10 cellular contexts compared by ENCODE assay signal in genomic region chr19:49672131-49672919, GRCh38. TPM values are rescaled to one million over a fixed set of nuclear protein-coding genes. Genes with fewer than 3 reads are reported as not detected.
DNase-seq lines count a peak whose midpoint lies in the region; FAIRE-seq and TF ChIP-seq lines count a peak whose summit lies in the region.
"Had no signal": no experiment of that assay in that cellular context is flagged by ENCODE, and none has a peak within 500 bp of the region (broad histone marks: within the 10 kb centered on the region; RNA-seq: fewer than 3 reads in every experiment).

No MANE protein-coding gene starts in this region.

- H3K27me3 ChIP-seq in WERI-Rb-1 (ENCODE audit: insufficient read depth, low read depth, severe bottlenecking) (no peaks in the 10 kb centered on the region), bronchial epithelial cell (ENCODE audit: control insufficient read depth, insufficient read depth, low read length) (no peaks in the 10 kb centered on the region), keratinocyte (ENCODE audit: control insufficient read depth, extremely low read depth, insufficient read depth, low read length) (no peaks in the 10 kb centered on the region)

- peak overlapping the region; percentile 75 for H2AFZ ChIP-seq in keratinocyte (ENCODE audit: control insufficient read depth, low read length)

- no peak for FAIRE-seq in bronchial epithelial cell (lab: Jason Lieb, UNC)
- no peak for FAIRE-seq in keratinocyte (lab: Jason Lieb, UNC)
- FAIRE-seq: A204.1 had no signal

- no peaks in the 10 kb centered on the region for H4K20me1 ChIP-seq in keratinocyte (ENCODE audit: control insufficient read depth, extremely low read depth, insufficient read depth, low read length)

- H3K4me3 ChIP-seq in WERI-Rb-1 (ENCODE audit: low read depth, low read length) (peak overlapping the region; percentile 36), bronchial epithelial cell (ENCODE audit: low read depth, low read length) (no peak overlapping the region), keratinocyte (ENCODE audit: control insufficient read depth in 2 of 3, extremely low read depth in 1 of 3, insufficient read depth in 2 of 3, low read depth in 1 of 3, low read length in 3 of 3) (peak overlapping the region in 1 of 3 experiments; percentile 34)
- H3K4me3 ChIP-seq: skin epidermis had no signal

- H3K9me1 ChIP-seq in keratinocyte (ENCODE audit: control insufficient read depth, extremely low read depth, insufficient read depth, low read length), result no peaks in the 10 kb centered on the region

- dilution Hi-C loops in keratinocyte (cut with MboI; ENCODE audit: extremely low pct_ligation_motif_present, low sequenced_read_pairs), result no loop called here

- peak; percentile 70 to 80 (median 73) for DNase-seq in NCI-H1417 (lab: John Stamatoyannopoulos, UW)
- DNase-seq in NCI-H1417 treated with DMSO at 0.1 percent for 48 hours (lab: John Stamatoyannopoulos, UW), result no peak
- DNase-seq in NCI-H2196 (lab: John Stamatoyannopoulos, UW; ENCODE audit: unreplicated experiment), result peak; percentile 78
- DNase-seq in WERI-Rb-1, result peak; percentile 90
- peak; percentile 35 for DNase-seq in bronchial epithelial cell (ENCODE audit: low read depth)
- no peak for DNase-seq in keratinocyte (ENCODE audit: low read depth, low spot score)
- DNase-seq in stimulated activated CD4-positive, alpha-beta T cell treated with anti-CD3 and anti-CD28 coated beads, Interleukin-15, amount 100 ng/mL, for 1 hour (ENCODE audit: low read depth in 1 of 2, low spot score in 1 of 2), result peak; percentile 58 to 68
- no peak for DNase-seq in HK-2 (ENCODE audit: unreplicated experiment)

- TF ChIP-seq CTCF in WERI-Rb-1 (IDR thresholded peaks at IDR 0.05; ENCODE audit: low read depth, low read length) (peak; percentile 89), bronchial epithelial cell (IDR thresholded peaks at IDR 0.05; ENCODE audit: insufficient read depth, low read length, severe bottlenecking) (peak; percentile 97), keratinocyte (optimal IDR thresholded peaks at IDR 0.05 in 1 of 3, IDR thresholded peaks at IDR 0.05 in 1 of 3, conservative IDR thresholded peaks at IDR 0.05 in 1 of 3; ENCODE audit: extremely low read depth in 1 of 3, insufficient read depth in 2 of 3, low read length in 3 of 3) (peak; percentile 88 to 99 (median 91))

- H3K27ac ChIP-seq in WERI-Rb-1, result peak overlapping the region; percentile 82
- no peak overlapping the region for H3K27ac ChIP-seq in keratinocyte (ENCODE audit: control insufficient read depth, insufficient read depth, low read length)

- H3K9me3 ChIP-seq in WERI-Rb-1 (ENCODE audit: severe bottlenecking) (no peaks in the 10 kb centered on the region), keratinocyte (ENCODE audit: control insufficient read depth, low read depth, low read length) (no peaks in the 10 kb centered on the region)

- H3K79me2 ChIP-seq in keratinocyte (ENCODE audit: control insufficient read depth, insufficient read depth, low read length), result peaks cover 5% of the 10 kb centered on the region

- H3K9ac ChIP-seq in keratinocyte (ENCODE audit: control insufficient read depth, extremely low read depth, insufficient read depth, low read length), result no peak overlapping the region

- H3K36me3 ChIP-seq in WERI-Rb-1 (peaks cover 3% of the 10 kb centered on the region), bronchial epithelial cell (ENCODE audit: control insufficient read depth, insufficient read depth, low read length) (peaks cover 4% of the 10 kb centered on the region), keratinocyte (ENCODE audit: control insufficient read depth in 2 of 2, extremely low read depth in 1 of 2, insufficient read depth in 2 of 2, low read length in 2 of 2) (peaks cover 0 to 5% of the 10 kb centered on the region in 2 experiments)

- H3K4me1 ChIP-seq in keratinocyte (ENCODE audit: control insufficient read depth, extremely low read depth, insufficient read depth, low read length), result no peaks in the 10 kb centered on the region

- no peak overlapping the region for H3K4me2 ChIP-seq in keratinocyte (ENCODE audit: control insufficient read depth, extremely low read depth, insufficient read depth, low read depth, low read length)

RNA-seq across cellular contexts. Expression of gene PRMT1, which starts 4.7 kb away (rescaled TPM):
- 295 and 543 TPM in 2 replicates for total RNA-seq in bronchial epithelial cell
- polyA plus RNA-seq in keratinocyte, result 280 to 322 TPM (median 311 TPM) in 3 replicates
- 97.7 TPM for polyA plus RNA-seq in keratinocyte (2011; ENCODE audit: low read depth)
- 168 and 268 TPM in 2 replicates for polyA plus RNA-seq in keratinocyte (2011; cell fraction: cytosol; rRNA removed)
- 208 and 239 TPM in 2 replicates for polyA plus RNA-seq in keratinocyte (2011; cell fraction: nucleus; rRNA removed)
- 115 and 304 TPM in 2 replicates for polyA plus RNA-seq in keratinocyte (2012; ENCODE audit: low replicate concordance)
- polyA minus RNA-seq in keratinocyte, result 318 to 388 TPM (median 332 TPM) in 3 replicates
- polyA minus RNA-seq in keratinocyte (2011; cell fraction: cytosol; rRNA and poly(A)+ RNA removed), result 282 TPM
- polyA minus RNA-seq in keratinocyte (2011; cell fraction: nucleus; rRNA and poly(A)+ RNA removed), result 100 and 103 TPM in 2 replicates

RNA-seq across cellular contexts. Expression of gene BCL2L12, which starts 6.6 kb away (rescaled TPM):
- 2.4 and 2.9 TPM in 2 replicates for total RNA-seq in bronchial epithelial cell
- 11.8 to 14.8 TPM (median 14.0 TPM) in 3 replicates for polyA plus RNA-seq in keratinocyte
- 5.7 TPM for polyA plus RNA-seq in keratinocyte (2011; ENCODE audit: low read depth)
- polyA plus RNA-seq in keratinocyte (2011; cell fraction: cytosol; rRNA removed), result 8.3 and 18.8 TPM in 2 replicates
- polyA plus RNA-seq in keratinocyte (2011; cell fraction: nucleus; rRNA removed), result 7.1 and 10.2 TPM in 2 replicates
- 13.1 and 32.0 TPM in 2 replicates for polyA plus RNA-seq in keratinocyte (2012; ENCODE audit: low replicate concordance)
- 4.2 to 19.2 TPM (median 6.9 TPM) in 3 replicates for polyA minus RNA-seq in keratinocyte
- polyA minus RNA-seq in keratinocyte (2011; cell fraction: cytosol; rRNA and poly(A)+ RNA removed), result 13.2 TPM
- 3.3 and 6.4 TPM in 2 replicates for polyA minus RNA-seq in keratinocyte (2011; cell fraction: nucleus; rRNA and poly(A)+ RNA removed)

RNA-seq across cellular contexts. Expression of gene IRF3, which starts 6.7 kb away (rescaled TPM):
- total RNA-seq in bronchial epithelial cell, result 97.9 and 128 TPM in 2 replicates
- polyA plus RNA-seq in keratinocyte, result 50.4 to 67.5 TPM (median 57.7 TPM) in 3 replicates
- 24.7 TPM for polyA plus RNA-seq in keratinocyte (2011; ENCODE audit: low read depth)
- 35.2 and 52.0 TPM in 2 replicates for polyA plus RNA-seq in keratinocyte (2011; cell fraction: cytosol; rRNA removed)
- 138 and 175 TPM in 2 replicates for polyA plus RNA-seq in keratinocyte (2011; cell fraction: nucleus; rRNA removed)
- 69.0 and 102 TPM in 2 replicates for polyA plus RNA-seq in keratinocyte (2012; ENCODE audit: low replicate concordance)
- polyA minus RNA-seq in keratinocyte, result 35.3 to 109 TPM (median 44.3 TPM) in 3 replicates
- 76.5 TPM for polyA minus RNA-seq in keratinocyte (2011; cell fraction: cytosol; rRNA and poly(A)+ RNA removed)
- polyA minus RNA-seq in keratinocyte (2011; cell fraction: nucleus; rRNA and poly(A)+ RNA removed), result 36.6 and 42.7 TPM in 2 replicates

RNA-seq across cellular contexts. Expression of gene ADM5, which starts 17.1 kb away (rescaled TPM):
- total RNA-seq in bronchial epithelial cell, result 0.13 and 0.53 TPM in 2 replicates
- 0.73 to 0.76 TPM (median 0.73 TPM) in 3 replicates for polyA plus RNA-seq in keratinocyte
- polyA plus RNA-seq in keratinocyte (2011; ENCODE audit: low read depth), result 0.20 TPM
- 0.21 and 0.30 TPM in 2 replicates for polyA plus RNA-seq in keratinocyte (2011; cell fraction: cytosol; rRNA removed)
- polyA plus RNA-seq in keratinocyte (2011; cell fraction: nucleus; rRNA removed), result 4.2 and 7.9 TPM in 2 replicates
- polyA plus RNA-seq in keratinocyte (2012; ENCODE audit: low replicate concordance), result 0.68 and 1.4 TPM in 2 replicates
- 0.36 to 1.8 TPM (median 0.54 TPM) in 3 replicates for polyA minus RNA-seq in keratinocyte
- not detected for polyA minus RNA-seq in keratinocyte (2011; cell fraction: cytosol; rRNA and poly(A)+ RNA removed)
- 1.4 and 1.6 TPM in 2 replicates for polyA minus RNA-seq in keratinocyte (2011; cell fraction: nucleus; rRNA and poly(A)+ RNA removed)

RNA-seq across cellular contexts. Expression of gene CPT1C, which starts 18.6 kb away (rescaled TPM):
- 1.2 and 2.4 TPM in 2 replicates for total RNA-seq in bronchial epithelial cell
- polyA plus RNA-seq in keratinocyte, result 0.39 to 0.49 TPM (median 0.41 TPM) in 3 replicates
- 0.25 TPM for polyA plus RNA-seq in keratinocyte (2011; ENCODE audit: low read depth)
- 0.09 and 0.10 TPM in 2 replicates for polyA plus RNA-seq in keratinocyte (2011; cell fraction: cytosol; rRNA removed)
- polyA plus RNA-seq in keratinocyte (2011; cell fraction: nucleus; rRNA removed), result 0.91 and 1.1 TPM in 2 replicates
- polyA plus RNA-seq in keratinocyte (2012; ENCODE audit: low replicate concordance), result 0.55 and 1.8 TPM in 2 replicates
- polyA minus RNA-seq in keratinocyte, result 0.07 to 1.3 TPM (median 0.85 TPM) in 3 replicates
- not detected for polyA minus RNA-seq in keratinocyte (2011; cell fraction: cytosol; rRNA and poly(A)+ RNA removed)
- 0.32 TPM in 1 of 2 replicates, not detected in the other for polyA minus RNA-seq in keratinocyte (2011; cell fraction: nucleus; rRNA and poly(A)+ RNA removed)

Comparison
In these comparisons a context has a peak if more than half of its experiments do, and no peak if none do; other contexts are left out.
1. DNase-seq: peak in NCI-H1417 (3 of 3), NCI-H2196 (single experiment), WERI-Rb-1 (single experiment), bronchial epithelial cell (single experiment) and stimulated activated CD4-positive, alpha-beta T cell treated with anti-CD3 and anti-CD28 coated beads, Interleukin-15, amount 100 ng/mL, for 1 hour (2 of 2); none in NCI-H1417 treated with DMSO at 0.1 percent for 48 hours (single experiment), keratinocyte (single experiment) and HK-2 (single experiment).
2. Peak in every context shown above with its lines, with median percentiles within 50 percentile points of each other: CTCF ChIP-seq.